In the genomic region with DNA sequence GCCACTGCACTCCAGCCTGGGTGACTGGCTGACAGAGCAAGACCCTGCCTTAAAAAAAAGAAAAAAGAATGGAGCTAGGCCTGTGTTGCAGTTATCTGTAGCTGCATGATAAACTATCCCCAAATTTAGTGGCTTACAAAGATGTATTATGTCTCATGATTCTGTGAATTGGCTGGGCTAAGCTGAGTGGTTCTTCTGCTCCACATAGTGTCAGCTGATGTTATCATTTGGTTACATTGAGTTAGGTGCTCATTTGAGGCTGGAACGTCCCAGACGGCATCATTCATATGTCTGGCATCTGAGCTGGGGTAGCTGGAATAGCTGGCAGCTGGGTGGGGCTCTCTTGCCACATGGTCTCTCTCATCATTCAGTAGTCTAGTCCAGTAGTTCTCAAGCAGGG, we compare ENCODE assay signal across 7 cellular contexts.
"Had no signal": no experiment of that assay in that cellular context is flagged by ENCODE, and none has a peak within 500 bp of the region (broad histone marks: within the 10 kb centered on the region; RNA-seq: fewer than 3 reads in every experiment).

No MANE protein-coding gene starts in this region.

- DNase-seq: GOT3, H7, IMR-90, KG1 had no signal

- ATAC-seq: HCT116, K562 had no signal

- H3K36me3 ChIP-seq: HAP-1 had no signal

- H3K4me3 ChIP-seq: HAP-1, K562 had no signal
